In the genomic region with DNA sequence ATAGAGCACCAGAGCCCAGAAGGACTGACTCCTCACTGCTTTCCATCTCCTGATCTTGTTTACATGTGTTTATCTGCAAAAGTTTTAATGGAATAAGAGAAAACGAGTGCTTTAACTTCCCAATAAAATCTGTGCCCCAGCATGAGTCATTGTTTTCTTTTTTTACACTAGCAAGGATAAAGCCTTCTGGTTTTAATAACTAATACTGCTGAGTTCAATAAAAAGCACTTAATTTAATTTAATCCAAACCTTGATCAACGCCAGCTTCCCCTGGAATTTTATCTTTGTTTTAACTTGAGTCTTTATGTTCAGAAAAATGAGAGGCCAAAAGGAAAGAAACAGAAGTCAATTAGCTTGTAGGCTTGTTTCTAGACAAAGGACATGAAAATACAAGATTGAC, we compare ENCODE assay signal across 29 cellular contexts.
"Had no signal": no experiment of that assay in that cellular context is flagged by ENCODE, and none has a peak within 500 bp of the region (broad histone marks: within the 10 kb centered on the region; RNA-seq: fewer than 3 reads in every experiment).

No MANE protein-coding gene starts in this region.

- H3K4me1 ChIP-seq: esophagus squamous epithelium, right lobe of liver, uterus had no signal

- FAIRE-seq: astrocyte, TTC549 had no signal

- H3K27ac Mint-ChIP-seq: activated naive CD4-positive, alpha-beta T cell treated with anti-CD3 and anti-CD28 coated beads, Interleukin-2, amount 10 ng/mL, durations not matched to agents 7 days and 5 days; activated naive CD8-positive, alpha-beta T cell treated with anti-CD3 and anti-CD28 coated beads, Interleukin-2, amount 10 ng/mL, durations not matched to agents 7 days and 5 days; immature natural killer cell; memory B cell; naive thymus-derived CD8-positive, alpha-beta T cell; stimulated activated effector memory CD8-positive, alpha-beta T cell treated with anti-CD3 and anti-CD28 coated beads, Interleukin-12 subunit alpha, Interleukin-12 subunit beta, amount 100 ng/mL, for 72 hours; stimulated activated naive CD8-positive, alpha-beta T cell treated with anti-CD3 and anti-CD28 coated beads, Interleukin-15, amount 100 ng/mL, for 72 hours; T-helper 1 cell treated with Interleukin-12 subunit alpha and Interleukin-12 subunit beta and Interleukin-4 antibody, amounts not matched to agents 30 μg/mL and 1 μg/mL, for 36 hours; type B pancreatic cell had no signal

- H3K27me3 ChIP-seq: esophagus squamous epithelium, right lobe of liver, uterus had no signal

- DNase-seq: activated CD4-positive, alpha-beta T cell treated with anti-CD3 and anti-CD28 coated beads for 4 hours; activated CD4-positive, alpha-beta T cell treated with anti-CD3 and anti-CD28 coated beads, Interleukin-2, amount 50 U/mL, for 4 hours; activated effector memory CD4-positive, alpha-beta T cell treated with Interleukin-2 at 50 U/mL for 16 hours; activated naive CD4-positive, alpha-beta T cell treated with anti-CD3 and anti-CD28 coated beads, Interleukin-2, amount 10 ng/mL, durations not matched to agents 7 days and 5 days; activated naive CD8-positive, alpha-beta T cell treated with anti-CD3 and anti-CD28 coated beads, Interleukin-2, amount 10 ng/mL, durations not matched to agents 7 days and 5 days; amniotic stem cell; central memory CD4-positive, alpha-beta T cell; esophagus squamous epithelium; head of caudate nucleus; hypothalamus; immature natural killer cell; naive thymus-derived CD8-positive, alpha-beta T cell; posterior cingulate gyrus; right lobe of liver; stimulated activated CD4-positive, alpha-beta T cell treated with anti-CD3 and anti-CD28 coated beads, Interleukin-12 subunit alpha, Interleukin-12 subunit beta, amount 100 ng/mL, for 4 hours; stimulated activated CD4-positive, alpha-beta T cell treated with anti-CD3 and anti-CD28 coated beads, Interleukin-4, amount 100 ng/mL, for 24 hours; stimulated activated naive CD8-positive, alpha-beta T cell treated with anti-CD3 and anti-CD28 coated beads, Interleukin-15, amount 100 ng/mL, for 72 hours; substantia nigra; SW 1271; T-helper 9 cell; uterus had no signal

- H3K4me3 Mint-ChIP-seq: activated naive CD4-positive, alpha-beta T cell treated with anti-CD3 and anti-CD28 coated beads, Interleukin-2, amount 10 ng/mL, durations not matched to agents 7 days and 5 days; activated naive CD8-positive, alpha-beta T cell treated with anti-CD3 and anti-CD28 coated beads, Interleukin-2, amount 10 ng/mL, durations not matched to agents 7 days and 5 days; immature natural killer cell; memory B cell; naive thymus-derived CD8-positive, alpha-beta T cell; neural crest cell; stimulated activated effector memory CD8-positive, alpha-beta T cell treated with anti-CD3 and anti-CD28 coated beads, Interleukin-12 subunit alpha, Interleukin-12 subunit beta, amount 100 ng/mL, for 72 hours; stimulated activated naive CD8-positive, alpha-beta T cell treated with anti-CD3 and anti-CD28 coated beads, Interleukin-15, amount 100 ng/mL, for 72 hours; T-helper 1 cell treated with Interleukin-12 subunit alpha and Interleukin-12 subunit beta and Interleukin-4 antibody, amounts not matched to agents 30 μg/mL and 1 μg/mL, for 36 hours; type B pancreatic cell had no signal

- H3K9me3 ChIP-seq: right lobe of liver, uterus had no signal

- H3K36me3 ChIP-seq: esophagus squamous epithelium, right lobe of liver, uterus had no signal

- H3K27me3 Mint-ChIP-seq: activated naive CD4-positive, alpha-beta T cell treated with anti-CD3 and anti-CD28 coated beads, Interleukin-2, amount 10 ng/mL, durations not matched to agents 7 days and 5 days; activated naive CD8-positive, alpha-beta T cell treated with anti-CD3 and anti-CD28 coated beads, Interleukin-2, amount 10 ng/mL, durations not matched to agents 7 days and 5 days; stimulated activated naive CD8-positive, alpha-beta T cell treated with anti-CD3 and anti-CD28 coated beads, Interleukin-15, amount 100 ng/mL, for 72 hours; type B pancreatic cell had no signal

- H3K4me1 Mint-ChIP-seq: activated naive CD4-positive, alpha-beta T cell treated with anti-CD3 and anti-CD28 coated beads, Interleukin-2, amount 10 ng/mL, durations not matched to agents 7 days and 5 days; activated naive CD8-positive, alpha-beta T cell treated with anti-CD3 and anti-CD28 coated beads, Interleukin-2, amount 10 ng/mL, durations not matched to agents 7 days and 5 days; immature natural killer cell; memory B cell; naive thymus-derived CD8-positive, alpha-beta T cell; stimulated activated effector memory CD8-positive, alpha-beta T cell treated with anti-CD3 and anti-CD28 coated beads, Interleukin-12 subunit alpha, Interleukin-12 subunit beta, amount 100 ng/mL, for 72 hours; stimulated activated naive CD8-positive, alpha-beta T cell treated with anti-CD3 and anti-CD28 coated beads, Interleukin-15, amount 100 ng/mL, for 72 hours had no signal

- H3K36me3 Mint-ChIP-seq: activated naive CD4-positive, alpha-beta T cell treated with anti-CD3 and anti-CD28 coated beads, Interleukin-2, amount 10 ng/mL, durations not matched to agents 7 days and 5 days; activated naive CD8-positive, alpha-beta T cell treated with anti-CD3 and anti-CD28 coated beads, Interleukin-2, amount 10 ng/mL, durations not matched to agents 7 days and 5 days; immature natural killer cell; memory B cell; stimulated activated effector memory CD8-positive, alpha-beta T cell treated with anti-CD3 and anti-CD28 coated beads, Interleukin-12 subunit alpha, Interleukin-12 subunit beta, amount 100 ng/mL, for 72 hours had no signal

- ATAC-seq: naive thymus-derived CD8-positive, alpha-beta T cell; right lobe of liver; stimulated activated effector memory CD8-positive, alpha-beta T cell treated with anti-CD3 and anti-CD28 coated beads, Interleukin-12 subunit alpha, Interleukin-12 subunit beta, amount 100 ng/mL, for 72 hours; stimulated activated naive CD8-positive, alpha-beta T cell treated with anti-CD3 and anti-CD28 coated beads, Interleukin-15, amount 100 ng/mL, for 72 hours had no signal

- H3K4me3 ChIP-seq: esophagus squamous epithelium, right lobe of liver, uterus had no signal

- H3K27ac ChIP-seq: esophagus squamous epithelium, right lobe of liver, uterus, VCaP had no signal
